16 cellular contexts compared by ENCODE assay signal in the genomic region with DNA sequence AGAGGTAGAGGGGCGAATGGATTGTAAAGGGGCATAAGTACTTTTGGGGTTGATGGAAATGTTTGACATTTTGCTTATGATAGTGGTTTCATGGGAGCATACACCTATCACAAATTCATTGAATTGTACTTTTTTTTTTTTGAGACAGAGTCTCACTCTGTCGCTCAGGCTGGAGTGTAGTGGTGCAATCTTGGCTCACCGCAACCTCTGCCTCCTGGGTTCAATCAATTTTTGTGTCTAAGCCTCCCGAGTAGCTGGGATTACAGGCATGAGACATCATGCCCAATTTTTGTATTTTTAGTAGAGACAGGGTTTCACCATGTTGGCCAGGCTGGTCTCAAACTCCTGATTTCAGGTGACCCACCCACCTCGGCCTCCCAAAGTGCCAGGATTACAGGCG. TPM values are rescaled to one million over a fixed set of nuclear protein-coding genes. Genes with fewer than 3 reads are reported as not detected.
A peak's percentile ranks its signal among the peaks of the same experiment; 100 is the strongest.
DNase-seq lines count a peak whose midpoint lies in the region; ATAC-seq and TF ChIP-seq lines count a peak whose summit lies in the region.
"Not testable (repeated sequence)": the region's sequence is repeated elsewhere in the genome, so short reads cannot be mapped to it uniquely, and the experiment has no call there.
"Had no signal": no experiment of that assay in that cellular context is flagged by ENCODE, and none has a peak within 500 bp of the region (broad histone marks: within the 10 kb centered on the region; RNA-seq: fewer than 3 reads in every experiment).

No MANE protein-coding gene starts in this region.

- H3K27ac Mint-ChIP-seq in CD4-positive, alpha-beta T cell: peak overlapping the region; percentile 24
- H3K27ac Mint-ChIP-seq in T-helper 17 cell: peak overlapping the region; percentile 39
- H3K27ac Mint-ChIP-seq in activated naive CD8-positive, alpha-beta T cell: peak overlapping the region; percentile 52
- H3K27ac Mint-ChIP-seq in central memory CD8-positive, alpha-beta T cell (ENCODE audit: low read depth): peak overlapping the region; percentile 9
- peak overlapping the region; percentile 37 for H3K27ac Mint-ChIP-seq in stimulated activated naive B cell treated with anti-CD40 and anti-IgM and Interleukin-4, amounts not matched to agents 10 μg/mL and 1 μg/mL and 100 μg/mL, for 72 hours

- intact Hi-C loops in CD4-positive, alpha-beta T cell (cut with DNase I, micrococcal nuclease): not testable (repeated sequence)

- not testable (repeated sequence) for H3K9me3 Mint-ChIP-seq in CD4-positive, alpha-beta T cell; activated naive CD8-positive, alpha-beta T cell (ENCODE audit: low read depth); central memory CD8-positive, alpha-beta T cell; stimulated activated naive B cell treated with anti-CD40 and anti-IgM and Interleukin-4, amounts not matched to agents 10 μg/mL and 1 μg/mL and 100 μg/mL, for 72 hours

- POLR2A ChIA-PET in CD4-positive, alpha-beta T cell (lab: Charles Lee): interaction anchor here (1.9 kb wide), 1 partner anchor 9 kb away, joined by 6 read pairs; the partner anchor contains the start of gene KRCC1

- H3K27ac ChIP-seq in CD4-positive, alpha-beta T cell (ENCODE audit: low read depth, low read length): not testable (repeated sequence)

- peaks cover 12% of the 10 kb centered on the region for H3K36me3 Mint-ChIP-seq in CD4-positive, alpha-beta T cell (ENCODE audit: low read depth)
- H3K36me3 Mint-ChIP-seq in T-helper 17 cell (ENCODE audit: low read depth); activated naive CD8-positive, alpha-beta T cell; central memory CD8-positive, alpha-beta T cell (ENCODE audit: insufficient read depth): not testable (repeated sequence)
- H3K36me3 Mint-ChIP-seq in stimulated activated naive B cell treated with anti-CD40 and anti-IgM and Interleukin-4, amounts not matched to agents 10 μg/mL and 1 μg/mL and 100 μg/mL, for 72 hours: peaks cover 20 to 47% of the 10 kb centered on the region in 2 donors

- TF ChIP-seq CTCF in CD4-positive, alpha-beta T cell (IDR thresholded peaks at IDR 0.05): not testable (repeated sequence)

- DNase-seq in CD4-positive, alpha-beta T cell; T-helper 17 cell; central memory CD8-positive, alpha-beta T cell (ENCODE audit: low spot score in 2 of 2); left lobe of liver (ENCODE audit: low spot score); stimulated activated naive B cell treated with anti-CD40 and anti-IgM and Interleukin-4, amounts not matched to agents 10 μg/mL and 1 μg/mL and 100 μg/mL, for 72 hours: not testable (repeated sequence)

- peaks cover 42% of the 10 kb centered on the region for H3K4me1 Mint-ChIP-seq in CD4-positive, alpha-beta T cell (ENCODE audit: low read depth)
- H3K4me1 Mint-ChIP-seq in T-helper 17 cell: peaks cover 19% of the 10 kb centered on the region
- H3K4me1 Mint-ChIP-seq in activated naive CD8-positive, alpha-beta T cell (ENCODE audit: low read depth): peaks cover 59% of the 10 kb centered on the region
- peaks cover 29% of the 10 kb centered on the region for H3K4me1 Mint-ChIP-seq in central memory CD8-positive, alpha-beta T cell
- peaks cover 18 to 68% of the 10 kb centered on the region in 2 donors for H3K4me1 Mint-ChIP-seq in stimulated activated naive B cell treated with anti-CD40 and anti-IgM and Interleukin-4, amounts not matched to agents 10 μg/mL and 1 μg/mL and 100 μg/mL, for 72 hours

- H3K4me3 Mint-ChIP-seq in CD4-positive, alpha-beta T cell; T-helper 17 cell; activated naive CD8-positive, alpha-beta T cell; central memory CD8-positive, alpha-beta T cell; stimulated activated naive B cell treated with anti-CD40 and anti-IgM and Interleukin-4, amounts not matched to agents 10 μg/mL and 1 μg/mL and 100 μg/mL, for 72 hours: not testable (repeated sequence)

- CTCF ChIA-PET in CD4-positive, alpha-beta T cell (lab: Charles Lee): not testable (repeated sequence)

- H3K9me3 ChIP-seq in CD4-positive, alpha-beta T cell (ENCODE audit: control insufficient read depth, low read length); T-helper 17 cell (ENCODE audit: control insufficient read depth, low read length, poor library complexity, severe bottlenecking): not testable (repeated sequence)

- H3K27me3 ChIP-seq in CD4-positive, alpha-beta T cell (ENCODE audit: control insufficient read depth, insufficient read depth, low read length): not testable (repeated sequence)

- not testable (repeated sequence) for H3K27me3 Mint-ChIP-seq in CD4-positive, alpha-beta T cell; T-helper 17 cell; activated naive CD8-positive, alpha-beta T cell; central memory CD8-positive, alpha-beta T cell; stimulated activated naive B cell treated with anti-CD40 and anti-IgM and Interleukin-4, amounts not matched to agents 10 μg/mL and 1 μg/mL and 100 μg/mL, for 72 hours

- not testable (repeated sequence) for ATAC-seq in CD4-positive, alpha-beta T cell (ENCODE audit: poor library complexity); T-helper 17 cell; central memory CD8-positive, alpha-beta T cell (replicated peaks; ENCODE audit: extremely low read depth, poor library complexity, severe bottlenecking); stimulated activated naive B cell treated with anti-CD40 and anti-IgM and Interleukin-4, amounts not matched to agents 10 μg/mL and 1 μg/mL and 100 μg/mL, for 72 hours (replicated peaks)
- ATAC-seq in left lobe of liver: peak; percentile 72

RNA-seq across cellular contexts. Expression of gene KRCC1, which starts 10.0 kb away (rescaled TPM):
- total RNA-seq in CD4-positive, alpha-beta T cell: 1 to 10 TPM; 3.0 to 3.2 TPM
- 10 to 100 TPM in 1 of 2 donors, 1 to 10 TPM in 1; 7.8 to 10.6 TPM for total RNA-seq in T-helper 17 cell
- total RNA-seq in left lobe of liver: 10.0 TPM

RNA-seq across cellular contexts. Expression of gene SMYD1, which starts 22.1 kb away (rescaled TPM):
- total RNA-seq in CD4-positive, alpha-beta T cell: not detected
- total RNA-seq in T-helper 17 cell (not detected), left lobe of liver (not detected)
- total RNA-seq: A172; A673; B cell; Caco-2; Calu3; CD4-positive, alpha-beta memory T cell; CD4-positive, CD25-positive, alpha-beta regulatory T cell; CD8-positive, alpha-beta memory T cell; CD8-positive, alpha-beta T cell; Daoy had no signal

RNA-seq across cellular contexts. Expression of gene RNU2-63P, which starts 29.2 kb away (rescaled TPM):
- 1 to 10 TPM; 2.6 to 3.1 TPM for total RNA-seq in CD4-positive, alpha-beta T cell
- total RNA-seq in T-helper 17 cell: 10 to 100 TPM in 1 of 2 donors, 1 to 10 TPM in 1; 8.3 to 16.2 TPM
- 1.7 TPM for total RNA-seq in left lobe of liver
- total RNA-seq: A172, Calu3 had no signal
